19 cellular contexts compared by ENCODE assay signal in genomic region chr13:50468849-50469669, GRCh38.
"Had no signal": no experiment of that assay in that cellular context is flagged by ENCODE, and none has a peak within 500 bp of the region (broad histone marks: within the 10 kb centered on the region; RNA-seq: fewer than 3 reads in every experiment).

No MANE protein-coding gene starts in this region.

- H3K4me3 Mint-ChIP-seq: activated B cell treated with CpG ODN at 0.5 μM for 24 hours; activated CD8-positive, alpha-beta T cell treated with anti-CD3 and anti-CD28 coated beads, Interleukin-2, amount 10 ng/mL, durations not matched to agents 7 days and 5 days; activated naive CD8-positive, alpha-beta T cell treated with anti-CD3 and anti-CD28 coated beads for 36 hours; dendritic cell treated with granulocyte-macrophage colony-stimulating factor and Interleukin-4, amounts not matched to agents 40 ng/mL and 50 ng/mL, for 4 days; memory B cell; nephron progenitor cell had no signal

- DNase-seq: activated B cell treated with CpG ODN at 0.5 μM for 24 hours; activated CD4-positive, alpha-beta T cell treated with anti-CD3 and anti-CD28 coated beads for 48 hours; activated CD8-positive, alpha-beta memory T cell treated with anti-CD3 and anti-CD28 coated beads, Interleukin-2, amount 50 U/mL, for 4 hours; activated CD8-positive, alpha-beta T cell treated with anti-CD3 and anti-CD28 coated beads, Interleukin-2, amount 10 ng/mL, durations not matched to agents 7 days and 5 days; activated naive CD8-positive, alpha-beta T cell treated with anti-CD3 and anti-CD28 coated beads for 36 hours; anterior cingulate cortex; brain microvascular endothelial cell; erythroblast; left lung; nephron progenitor cell; psoas muscle; sigmoid colon; SK-N-SH; stimulated activated CD4-positive, alpha-beta T cell treated with anti-CD3 and anti-CD28 coated beads, Interleukin-1b, Interleukin-23, amount 100 ng/mL, for 48 hours; T-helper 1 cell; T1000; tibial artery had no signal

- H3K4me1 Mint-ChIP-seq: activated naive CD8-positive, alpha-beta T cell treated with anti-CD3 and anti-CD28 coated beads for 36 hours had no signal

- ATAC-seq: activated CD8-positive, alpha-beta T cell treated with anti-CD3 and anti-CD28 coated beads, Interleukin-2, amount 10 ng/mL, durations not matched to agents 7 days and 5 days; left lung; psoas muscle had no signal

- H3K36me3 Mint-ChIP-seq: activated naive CD8-positive, alpha-beta T cell treated with anti-CD3 and anti-CD28 coated beads for 36 hours; memory B cell had no signal

- H3K27ac Mint-ChIP-seq: activated B cell treated with CpG ODN at 0.5 μM for 24 hours; activated CD8-positive, alpha-beta T cell treated with anti-CD3 and anti-CD28 coated beads, Interleukin-2, amount 10 ng/mL, durations not matched to agents 7 days and 5 days; activated naive CD8-positive, alpha-beta T cell treated with anti-CD3 and anti-CD28 coated beads for 36 hours; dendritic cell treated with granulocyte-macrophage colony-stimulating factor and Interleukin-4, amounts not matched to agents 40 ng/mL and 50 ng/mL, for 4 days; memory B cell; nephron progenitor cell had no signal

- H3K9me3 Mint-ChIP-seq: activated B cell treated with CpG ODN at 0.5 μM for 24 hours; activated naive CD8-positive, alpha-beta T cell treated with anti-CD3 and anti-CD28 coated beads for 36 hours; dendritic cell treated with granulocyte-macrophage colony-stimulating factor and Interleukin-4, amounts not matched to agents 40 ng/mL and 50 ng/mL, for 4 days; memory B cell; nephron progenitor cell had no signal

- H3K27me3 Mint-ChIP-seq: activated B cell treated with CpG ODN at 0.5 μM for 24 hours; dendritic cell treated with granulocyte-macrophage colony-stimulating factor and Interleukin-4, amounts not matched to agents 40 ng/mL and 50 ng/mL, for 4 days; memory B cell had no signal

- H3K27ac ChIP-seq: brain microvascular endothelial cell, psoas muscle, sigmoid colon, tibial artery had no signal
